Comparison of ENCODE assay signal across 1 cellular context in the genomic region with DNA sequence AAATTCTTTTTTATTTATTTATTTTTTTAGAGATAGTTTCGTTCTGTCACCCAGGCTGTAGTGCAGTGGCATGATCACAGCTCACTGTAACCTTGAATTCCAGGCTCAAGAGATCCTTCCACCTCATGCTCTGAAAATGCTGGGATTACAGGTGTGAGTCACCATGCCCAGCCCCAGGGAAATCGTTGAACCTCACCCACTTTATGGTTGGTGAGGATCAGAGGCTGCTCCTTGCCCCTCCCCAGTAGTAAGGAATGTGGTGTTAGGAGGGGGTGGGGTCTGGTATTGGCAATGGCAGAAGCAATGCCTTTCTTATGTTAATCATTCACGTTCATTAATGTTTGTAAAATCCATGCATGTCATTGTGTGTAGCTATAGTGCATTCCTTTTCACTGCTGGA.
TF ChIP-seq lines count a peak whose summit lies in the region.

No MANE protein-coding gene starts in this region.

TF ChIP-seq in H1, 55 proteins besides CTCF, POLR2A, EP300 and RAD21 (continued from another document):
- no peak for TF ChIP-seq TBP (IDR thresholded peaks at IDR 0.05; ENCODE audit: low read depth, low read length)
- TF ChIP-seq RNF2 (IDR thresholded peaks at IDR 0.05; ENCODE audit: borderline replicate concordance, low read depth, low read length, missing control alignments, poor library complexity, severe bottlenecking) = no peak
- TF ChIP-seq HDAC6 (IDR thresholded peaks at IDR 0.05; ENCODE audit: low read depth, low read length) = no peak
TF ChIP-seq in H1: peak in this region for 2.
